In genomic region chr2:231679906-231680283, GRCh38 we compare ENCODE assay signal across 10 cellular contexts. TPM values are rescaled to one million over a fixed set of nuclear protein-coding genes. Genes with fewer than 3 reads are reported as not detected.
A peak's percentile ranks its signal among the peaks of the same experiment; 100 is the strongest.
DNase-seq lines count a peak whose midpoint lies in the region; ATAC-seq and TF ChIP-seq lines count a peak whose summit lies in the region.
"Had no signal": no experiment of that assay in that cellular context is flagged by ENCODE, and none has a peak within 500 bp of the region (broad histone marks: within the 10 kb centered on the region; RNA-seq: fewer than 3 reads in every experiment).

No MANE protein-coding gene starts in this region.

- POLR2A ChIA-PET in HEK293 (lab: Yijun Ruan, JAX): interaction anchor here (1.0 to 1.4 kb wide), 2 partner anchors 27 to 34 kb away, joined by 3 to 4 read pairs; no protein-coding TSS in a partner anchor
- POLR2A ChIA-PET in PC-9 (lab: Charles Lee; ENCODE audit: unreplicated experiment): interaction anchor here (0.6 kb wide), 2 partner anchors 32 to 69 kb away, joined by 10 read pairs; no protein-coding TSS in a partner anchor

- no peak overlapping the region for H3K9ac ChIP-seq in smooth muscle cell (ENCODE audit: low read depth)
- H3K9ac ChIP-seq: parathyroid adenoma had no signal

- no peaks in the 10 kb centered on the region for H3K27me3 ChIP-seq in PC-9 (ENCODE audit: insufficient read depth, low read depth)
- no peaks in the 10 kb centered on the region for H3K27me3 ChIP-seq in smooth muscle cell (ENCODE audit: low read depth)

- H2AFZ ChIP-seq in PC-9 (peak overlapping the region; percentile 85), smooth muscle cell (ENCODE audit: low read depth) (no peak overlapping the region)

- H4K20me1 ChIP-seq in PC-9 (ENCODE audit: insufficient read depth) (no peaks in the 10 kb centered on the region), smooth muscle cell (ENCODE audit: low read depth) (no peaks in the 10 kb centered on the region)

- intact Hi-C loops in PC-9 (cut with micrococcal nuclease; ENCODE audit: unreplicated experiment): loop anchor here (1.0 kb wide), 1 partner anchor 28 kb away; the partner anchor contains the start of gene PTMA

- TF ChIP-seq CTCF in HEK293 (tag by site-specific recombination; IDR thresholded peaks at IDR 0.05) (no peak), PC-9 (conservative IDR thresholded peaks at IDR 0.05) (no peak), smooth muscle cell (IDR thresholded peaks at IDR 0.05; ENCODE audit: borderline replicate concordance, insufficient read depth, poor library complexity, severe bottlenecking) (no peak)

- H3K27ac ChIP-seq in HEK293 (ENCODE audit: extremely low read depth, low read depth, low read length) (no peak overlapping the region), PC-9 (peak overlapping the region; percentile 92), smooth muscle cell (ENCODE audit: low read depth) (no peak overlapping the region)

- no TSS peak for BruUV-seq in PC-9 (replicated peaks; lab: Mats Ljungman, UMichigan)

- H3K4me2 ChIP-seq in PC-9: peak overlapping the region; percentile 93
- H3K4me2 ChIP-seq in smooth muscle cell: peak overlapping the region; percentile 94

- H3K9me3 ChIP-seq in HEK293 (ENCODE audit: control insufficient read depth, insufficient read depth, low read depth, low read length) (no peaks in the 10 kb centered on the region), PC-9 (ENCODE audit: insufficient read depth, low read depth) (no peaks in the 10 kb centered on the region), smooth muscle cell (replicated peaks; ENCODE audit: low read depth) (no peaks in the 10 kb centered on the region)

- DNase-seq in PC-9 (no peak), foreskin melanocyte (peak; percentile 73), smooth muscle cell (lab: John Stamatoyannopoulos, UW; ENCODE audit: unreplicated experiment) (no peak), OCI-M2 (lab: John Stamatoyannopoulos, UW; ENCODE audit: unreplicated experiment) (no peak), mesenteric fat pad (ENCODE audit: low spot score) (no peak), glomerular visceral epithelial cell (ENCODE audit: extremely low spot score) (no peak)
- DNase-seq: activated T-cell treated with anti-CD3 and anti-CD28 coated beads, Interleukin-2, amount 50 U/mL, for 1 hour had no signal

- no peak for ATAC-seq in HG02798 (IDR thresholded peaks at IDR 0.05; ENCODE audit: poor library complexity, unreplicated experiment)

- H3K4me3 ChIP-seq in HEK293 (ENCODE audit: low read depth, low read length) (no peak overlapping the region), PC-9 (peak overlapping the region; percentile 60; the same call in 1 of the 2 replicates), smooth muscle cell (peak overlapping the region; percentile 65)

- H3K9me2 ChIP-seq in PC-9 (ENCODE audit: insufficient read depth): no peaks in the 10 kb centered on the region

- H3F3A ChIP-seq in PC-9 (ENCODE audit: insufficient read depth, low read depth): peaks cover 31% of the 10 kb centered on the region; the same call in 1 of the 2 replicates
- peaks cover 10% of the 10 kb centered on the region for H3F3A ChIP-seq in smooth muscle cell (ENCODE audit: low read depth)

- no peaks in the 10 kb centered on the region for H3K36me3 ChIP-seq in HEK293 (ENCODE audit: control insufficient read depth in 2 of 2, insufficient read depth in 1 of 2, low read length in 2 of 2)
- no peaks in the 10 kb centered on the region for H3K36me3 ChIP-seq in PC-9 (ENCODE audit: low read depth)
- no peaks in the 10 kb centered on the region for H3K36me3 ChIP-seq in smooth muscle cell (ENCODE audit: low read depth)

- H3K4me1 ChIP-seq in HEK293 (ENCODE audit: control insufficient read depth, insufficient read depth, low read length) (peaks cover 5% of the 10 kb centered on the region), PC-9 (replicated peaks; ENCODE audit: insufficient read depth) (peaks cover 29% of the 10 kb centered on the region), smooth muscle cell (ENCODE audit: low read depth) (peaks cover 12% of the 10 kb centered on the region)

- CTCF ChIA-PET in HEK293 (lab: Yijun Ruan, JAX) (interaction anchor here (0.6 to 11.4 kb wide), 5 partner anchors 16 to 68 kb away, joined by 3 to 85 read pairs (median 7); no protein-coding TSS in a partner anchor), PC-9 (lab: Charles Lee) (interaction anchor here (1.0 to 1.2 kb wide), 2 partner anchors 35 to 42 kb away, joined by 3 to 12 read pairs; no protein-coding TSS in a partner anchor)

- WGBS in smooth muscle cell (ENCODE audit: low lambda C conversion rate): 59% methylated on average over 11 of the region's 11 CpGs

- no peaks in the 10 kb centered on the region for H3K79me2 ChIP-seq in PC-9 (ENCODE audit: low read depth)
- H3K79me2 ChIP-seq in smooth muscle cell (ENCODE audit: low read depth): no peaks in the 10 kb centered on the region
- H3K79me2 ChIP-seq: parathyroid adenoma had no signal

TF ChIP-seq in HEK293, 187 proteins besides CTCF, POLR2A, EP300 and RAD21:
- TF ChIP-seq ZNF280D (tag by site-specific recombination; IDR thresholded peaks at IDR 0.05) (no peak), SETDB1 (IDR thresholded peaks at IDR 0.05; ENCODE audit: insufficient read length, low read length) (no peak), ZFHX2 (tag by site-specific recombination; conservative IDR thresholded peaks at IDR 0.05) (peak; percentile 25; the same call in 1 of the 2 replicates), BCL6B (tag by site-specific recombination; IDR thresholded peaks at IDR 0.05) (no peak), ZNF274 (IDR thresholded peaks at IDR 0.05; ENCODE audit: low read length) (no peak), ZNF274 (tag by site-specific recombination; IDR thresholded peaks at IDR 0.05; ENCODE audit: borderline replicate concordance) (no peak)

RNA-seq across cellular contexts. Expression of gene PTMA, which starts 28.4 kb away (rescaled TPM):
- total RNA-seq in PC-9 (2021) (1,200 and 1,260 TPM in 2 replicates), smooth muscle cell (576 and 655 TPM in 2 replicates), mesenteric fat pad (790 TPM)
- polyA plus RNA-seq in smooth muscle cell: 615 and 653 TPM in 2 replicates
